Comparison of ENCODE assay signal across 7 cellular contexts in genomic region chr12:56158926-56159461, GRCh38. TPM values are rescaled to one million over a fixed set of nuclear protein-coding genes. Genes with fewer than 3 reads are reported as not detected.
DNase-seq lines count a peak whose midpoint lies in the region; TF ChIP-seq lines count a peak whose summit lies in the region.

No MANE protein-coding gene starts in this region.

- H3K36me3 ChIP-seq in tibial artery, result peaks cover 45 to 57% (median 47%) of the 10 kb centered on the region in 3 donors

- no peaks in the 10 kb centered on the region for H3K9me3 Mint-ChIP-seq in mesothelial cell of epicardium

- H3K27me3 Mint-ChIP-seq in mesothelial cell of epicardium (ENCODE audit: low read depth), result no peaks in the 10 kb centered on the region

- peak; percentile 69 for DNase-seq in G401 (ENCODE audit: low spot score)
- DNase-seq in Kasumi-1 (lab: John Stamatoyannopoulos, UW), result peak; percentile 47 to 71
- DNase-seq in UCSD-AML1 (lab: John Stamatoyannopoulos, UW; ENCODE audit: unreplicated experiment), result peak; percentile 55
- peak; percentile 80 for DNase-seq in erythroblast (lab: John Stamatoyannopoulos, UW)
- DNase-seq in mesothelial cell of epicardium (ENCODE audit: low spot score in 2 of 2, unreplicated experiment in 2 of 2), result peak in 1 of 2 experiments; percentile 51
- peak; percentile 94 to 95 for DNase-seq in tibial artery
- no peak for DNase-seq in putamen (ENCODE audit: low spot score)

- in situ Hi-C loops in G401 (cut with HindIII; ENCODE audit: low sequenced_read_pairs), result no loop called here

- H3K4me3 Mint-ChIP-seq in mesothelial cell of epicardium, result peak overlapping the region; percentile 91

- no peak for TF ChIP-seq CTCF in mesothelial cell of epicardium (IDR thresholded peaks at IDR 0.05; ENCODE audit: unreplicated experiment)
- TF ChIP-seq CTCF in tibial artery (IDR thresholded peaks at IDR 0.05), result no peak

- peak overlapping the region; percentile 96 for H3K27ac Mint-ChIP-seq in mesothelial cell of epicardium

- H3K27me3 ChIP-seq in tibial artery, result no peaks in the 10 kb centered on the region

- peak overlapping the region; percentile 95 to 99 for H3K27ac ChIP-seq in tibial artery

- H3K4me1 ChIP-seq in tibial artery, result peaks cover 0 to 40% (median 29%) of the 10 kb centered on the region in 4 donors

- peak overlapping the region; percentile 77 to 93 for H3K4me3 ChIP-seq in tibial artery

- H3K4me1 Mint-ChIP-seq in mesothelial cell of epicardium, result peaks cover 35% of the 10 kb centered on the region

- intact Hi-C loops in tibial artery (cut with DNase I; ENCODE audit: low total_unique reads), result no loop called here

- no peak for TF ChIP-seq POLR2A in erythroblast (IDR thresholded peaks at IDR 0.05; ENCODE audit: low read length)

- H3K9me3 ChIP-seq in tibial artery, result no peaks in the 10 kb centered on the region

- peaks cover 30% of the 10 kb centered on the region for H3K36me3 Mint-ChIP-seq in mesothelial cell of epicardium

RNA-seq across cellular contexts. Expression of gene MYL6, which starts 0.8 kb away (rescaled TPM):
- total RNA-seq in G401 (2014; rRNA removed; shearing (Covaris generic)), result 1,669 and 1,953 TPM in 2 replicates
- total RNA-seq in mesothelial cell of epicardium, result 800 to 830 TPM (median 827 TPM) in 3 replicates

RNA-seq across cellular contexts. Expression of gene MYL6B, which starts 6.6 kb away (rescaled TPM):
- total RNA-seq in G401 (2014; rRNA removed; shearing (Covaris generic)), result 115 and 166 TPM in 2 replicates
- 150 to 151 TPM (median 150 TPM) in 3 replicates for total RNA-seq in mesothelial cell of epicardium

RNA-seq across cellular contexts. Expression of gene SMARCC2, which starts 30.3 kb away (rescaled TPM):
- 10.5 and 18.4 TPM in 2 replicates for total RNA-seq in G401 (2014; rRNA removed; shearing (Covaris generic))
- 158 to 177 TPM (median 171 TPM) in 3 replicates for total RNA-seq in mesothelial cell of epicardium

RNA-seq across cellular contexts. Expression of gene ESYT1, which starts 30.9 kb away (rescaled TPM):
- total RNA-seq in G401 (2014; rRNA removed; shearing (Covaris generic)), result 108 and 114 TPM in 2 replicates
- 64.7 to 69.4 TPM (median 67.2 TPM) in 3 replicates for total RNA-seq in mesothelial cell of epicardium

RNA-seq across cellular contexts. Expression of gene ZC3H10, which starts 40.9 kb away (rescaled TPM):
- 2.9 and 3.3 TPM in 2 replicates for total RNA-seq in G401 (2014; rRNA removed; shearing (Covaris generic))
- total RNA-seq in mesothelial cell of epicardium, result 7.8 to 9.2 TPM (median 8.0 TPM) in 3 replicates
